In genomic region chr6:154223296-154223695, GRCh38 we compare ENCODE assay signal across 16 cellular contexts.
A peak's percentile ranks its signal among the peaks of the same experiment; 100 is the strongest.
DNase-seq lines count a peak whose midpoint lies in the region; ATAC-seq and TF ChIP-seq lines count a peak whose summit lies in the region.
"Had no signal": no experiment of that assay in that cellular context is flagged by ENCODE, and none has a peak within 500 bp of the region (broad histone marks: within the 10 kb centered on the region; RNA-seq: fewer than 3 reads in every experiment).

No MANE protein-coding gene starts in this region.

- peaks cover 0 to 6% of the 10 kb centered on the region in 2 donors for H3K9me3 Mint-ChIP-seq in activated naive CD4-positive, alpha-beta T cell treated with anti-CD3 and anti-CD28 coated beads, Interleukin-2, amount 50 U/mL, for 72 hours
- no peaks in the 10 kb centered on the region for H3K9me3 Mint-ChIP-seq in activated naive CD4-positive, alpha-beta T cell treated with anti-CD3 and anti-CD28 coated beads, Interleukin-2, amount 10 ng/mL, durations not matched to agents 7 days and 5 days
- H3K9me3 Mint-ChIP-seq in T-cell = no peaks in the 10 kb centered on the region

- peak; percentile 27 to 47 for ATAC-seq in activated naive CD4-positive, alpha-beta T cell treated with anti-CD3 and anti-CD28 coated beads, Interleukin-2, amount 50 U/mL, for 72 hours
- no peak for ATAC-seq in T-cell (replicated peaks in 1 of 4)
- ATAC-seq in HG03432 (IDR thresholded peaks at IDR 0.05; ENCODE audit: unreplicated experiment) = no peak
- ATAC-seq: HCT116 had no signal

- peaks cover 0 to 8% of the 10 kb centered on the region in 2 donors for H3K36me3 Mint-ChIP-seq in activated naive CD4-positive, alpha-beta T cell treated with anti-CD3 and anti-CD28 coated beads, Interleukin-2, amount 50 U/mL, for 72 hours
- peaks cover 52% of the 10 kb centered on the region for H3K36me3 Mint-ChIP-seq in activated naive CD4-positive, alpha-beta T cell treated with anti-CD3 and anti-CD28 coated beads, Interleukin-2, amount 10 ng/mL, durations not matched to agents 7 days and 5 days
- peaks cover 50% of the 10 kb centered on the region for H3K36me3 Mint-ChIP-seq in T-cell

- H3K4me1 Mint-ChIP-seq in activated naive CD4-positive, alpha-beta T cell treated with anti-CD3 and anti-CD28 coated beads, Interleukin-2, amount 10 ng/mL, durations not matched to agents 7 days and 5 days = peaks cover 51% of the 10 kb centered on the region
- H3K4me1 Mint-ChIP-seq in T-cell = peaks cover 79 to 87% (median 83%) of the 10 kb centered on the region in 3 donors

- H3K27me3 ChIP-seq in mesenchymal stem cell (ENCODE audit: control insufficient read depth in 1 of 2, insufficient read depth in 1 of 2, low read length in 2 of 2) = peaks cover 0 to 5% of the 10 kb centered on the region in 2 experiments
- no peaks in the 10 kb centered on the region for H3K27me3 ChIP-seq in H7 (ENCODE audit: control insufficient read depth, insufficient read depth, low read length)
- H3K27me3 ChIP-seq: SJCRH30 had no signal

- no peaks in the 10 kb centered on the region for H3K27me3 Mint-ChIP-seq in activated naive CD4-positive, alpha-beta T cell treated with anti-CD3 and anti-CD28 coated beads, Interleukin-2, amount 10 ng/mL, durations not matched to agents 7 days and 5 days
- H3K27me3 Mint-ChIP-seq in T-cell = no peaks in the 10 kb centered on the region

- 96% methylated on average over 2 of the region's 2 CpGs for WGBS in mesenchymal stem cell

- H3K36me3 ChIP-seq in mesenchymal stem cell (ENCODE audit: control insufficient read depth in 1 of 2, insufficient read depth in 2 of 2, low read depth in 1 of 2, low read length in 2 of 2) = no peaks in the 10 kb centered on the region
- no peaks in the 10 kb centered on the region for H3K36me3 ChIP-seq in H7 (replicated peaks; ENCODE audit: control insufficient read depth, insufficient read depth, low read length)
- H3K36me3 ChIP-seq: SJCRH30 had no signal

- no peak for DNase-seq in activated naive CD4-positive, alpha-beta T cell treated with anti-CD3 and anti-CD28 coated beads, Interleukin-2, amount 50 U/mL, for 72 hours (ENCODE audit: low spot score in 2 of 2)
- DNase-seq in activated naive CD4-positive, alpha-beta T cell treated with anti-CD3 and anti-CD28 coated beads, Interleukin-2, amount 10 ng/mL, durations not matched to agents 7 days and 5 days = no peak
- DNase-seq in T-cell = no peak
- DNase-seq in mesenchymal stem cell = no peak
- no peak for DNase-seq in GM10266 (ENCODE audit: extremely low spot score)
- no peak for DNase-seq in H7
- DNase-seq: COR-L47, IMR-90, NCI-H1417, NCI-H2081, NCI-H226, NCI-H526 treated with DMSO at 0.1 percent for 48 hours, SJCRH30 had no signal

- H3K4ac ChIP-seq in mesenchymal stem cell (ENCODE audit: low read depth in 1 of 2, low read length in 2 of 2) = no peak overlapping the region

- H3K4me3 ChIP-seq in mesenchymal stem cell (ENCODE audit: insufficient read depth in 1 of 2, low read depth in 1 of 2, low read length in 2 of 2) (no peak overlapping the region), H7 (ENCODE audit: insufficient read depth, low read depth, low read length) (no peak overlapping the region)
- H3K4me3 ChIP-seq: SJCRH30 had no signal

- H3K9me3 ChIP-seq in mesenchymal stem cell (ENCODE audit: control insufficient read depth, low read length) = no peaks in the 10 kb centered on the region
- H3K9me3 ChIP-seq: SJCRH30 had no signal

- peak overlapping the region; percentile 24 for H4K8ac ChIP-seq in mesenchymal stem cell (ENCODE audit: low read length)

- no peak overlapping the region for H3K14ac ChIP-seq in mesenchymal stem cell (ENCODE audit: low read length in 2 of 2)

- H4K91ac ChIP-seq in mesenchymal stem cell (ENCODE audit: low read length) = no peak overlapping the region

- peak overlapping the region in 1 of 2 donors; percentile 68 for H3K27ac Mint-ChIP-seq in activated naive CD4-positive, alpha-beta T cell treated with anti-CD3 and anti-CD28 coated beads, Interleukin-2, amount 50 U/mL, for 72 hours
- no peak overlapping the region for H3K27ac Mint-ChIP-seq in activated naive CD4-positive, alpha-beta T cell treated with anti-CD3 and anti-CD28 coated beads, Interleukin-2, amount 10 ng/mL, durations not matched to agents 7 days and 5 days
- H3K27ac Mint-ChIP-seq in T-cell = peak overlapping the region; percentile 7 to 84

- TF ChIP-seq CTCF in GM10266 (IDR thresholded peaks at IDR 0.05; ENCODE audit: control insufficient read depth, insufficient read depth, low read depth, missing control alignments) = no peak

- H2BK12ac ChIP-seq in mesenchymal stem cell (ENCODE audit: low read length in 2 of 2) = no peak overlapping the region

- no peaks in the 10 kb centered on the region for H3K79me1 ChIP-seq in mesenchymal stem cell (replicated peaks; ENCODE audit: low read length, poor library complexity, severe bottlenecking)

- H3K9ac ChIP-seq in mesenchymal stem cell (ENCODE audit: low read length) = no peak overlapping the region

- no peak overlapping the region for H3K27ac ChIP-seq in mesenchymal stem cell (ENCODE audit: low read length, poor library complexity, severe bottlenecking)
- H3K27ac ChIP-seq: RWPE1, SJCRH30 had no signal

- no peak overlapping the region for H2BK15ac ChIP-seq in mesenchymal stem cell (ENCODE audit: low read depth, poor library complexity, severe bottlenecking)

- H2BK120ac ChIP-seq in mesenchymal stem cell (ENCODE audit: low read depth, low read length) = no peak overlapping the region

- no peak overlapping the region for H3K4me2 ChIP-seq in mesenchymal stem cell (ENCODE audit: low read length, poor library complexity, severe bottlenecking)

- no peak overlapping the region for H3K23ac ChIP-seq in mesenchymal stem cell (ENCODE audit: low read length in 2 of 2)

- POLR2A ChIA-PET in T-cell (lab: Charles Lee) = interaction anchor here (0.6 to 1.6 kb wide), 3 partner anchors 11 to 103 kb away, joined by 3 to 4 read pairs (median 3); no protein-coding TSS in a partner anchor

- no peak overlapping the region for H2AFZ ChIP-seq in mesenchymal stem cell (ENCODE audit: low read depth, low read length)

- CTCF ChIA-PET in activated naive CD4-positive, alpha-beta T cell treated with anti-CD3 and anti-CD28 coated beads, Interleukin-2, amount 10 ng/mL, durations not matched to agents 7 days and 5 days (lab: Charles Lee) = interaction anchor here (0.8 to 1.6 kb wide), 3 partner anchors 10 to 66 kb away, joined by 3 to 5 read pairs (median 4); no protein-coding TSS in a partner anchor
- CTCF ChIA-PET in T-cell (lab: Charles Lee) = interaction anchor here (0.8 to 2.8 kb wide), 7 partner anchors 9 to 71 kb away, joined by 3 to 15 read pairs (median 4); no protein-coding TSS in a partner anchor

- H2AK5ac ChIP-seq in mesenchymal stem cell (ENCODE audit: low read length, severe bottlenecking) = no peak overlapping the region

- H3K4me3 Mint-ChIP-seq in activated naive CD4-positive, alpha-beta T cell treated with anti-CD3 and anti-CD28 coated beads, Interleukin-2, amount 10 ng/mL, durations not matched to agents 7 days and 5 days = no peak overlapping the region
- H3K4me3 Mint-ChIP-seq in T-cell = no peak overlapping the region

- peak overlapping the region in 1 of 2 experiments; percentile 11 for H3K18ac ChIP-seq in mesenchymal stem cell (ENCODE audit: low read depth in 1 of 2, low read length in 2 of 2)

- no peak overlapping the region for H2BK5ac ChIP-seq in mesenchymal stem cell (ENCODE audit: low read depth, low read length, poor library complexity, severe bottlenecking)

- H3K4me1 ChIP-seq in mesenchymal stem cell (ENCODE audit: control insufficient read depth, insufficient read depth, low read depth, low read length) = no peaks in the 10 kb centered on the region
- H3K4me1 ChIP-seq: SJCRH30 had no signal

Comparison
In these comparisons a context has a peak if more than half of its experiments do, and no peak if none do; other contexts are left out.
1. ATAC-seq: peak in activated naive CD4-positive, alpha-beta T cell treated with anti-CD3 and anti-CD28 coated beads, Interleukin-2, amount 50 U/mL, for 72 hours (2 of 2); none in T-cell (0 of 4) and HG03432 (single experiment).